Comparison of ENCODE assay signal across 1 cellular context in the genomic region with DNA sequence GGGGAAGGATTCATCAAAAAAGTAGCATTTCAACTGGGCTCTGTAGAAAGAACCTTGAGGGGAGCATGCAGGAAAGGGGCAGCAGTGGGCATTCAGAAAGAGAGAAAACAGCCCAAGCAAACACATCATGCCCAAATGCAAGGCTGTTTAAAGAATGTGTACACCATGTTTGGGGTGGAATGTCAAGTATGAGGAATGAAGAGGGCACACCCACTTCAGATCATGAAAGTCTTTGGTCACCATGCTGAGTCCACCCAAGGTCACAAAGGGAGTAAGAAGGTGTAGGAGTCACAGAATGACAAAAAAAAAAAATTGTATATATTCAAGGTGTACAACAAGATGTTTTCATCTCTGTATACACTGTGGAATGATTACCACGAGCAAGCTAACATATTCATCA.
TF ChIP-seq lines count a peak whose summit lies in the region.

No MANE protein-coding gene starts in this region.

TF ChIP-seq in Ishikawa, 13 proteins besides CTCF, POLR2A, EP300 and RAD21 (continued from another document):
- no peak for TF ChIP-seq REST (IDR thresholded peaks at IDR 0.05; ENCODE audit: low read depth)
TF ChIP-seq in Ishikawa: peak in this region for 1.
